ENCODE assay signal across 8 cellular contexts in genomic region chr2:169584005-169584877, GRCh38.
A peak's percentile ranks its signal among the peaks of the same experiment; 100 is the strongest.
DNase-seq lines count a peak whose midpoint lies in the region; ATAC-seq and TF ChIP-seq lines count a peak whose summit lies in the region.

TSS of gene PPIG (plus strand) at chr2:169584351. CDS start at chr2:169604042, 19,691 bp downstream.

- peak within 1 kb of the TSS; percentile 98 for H3K27ac Mint-ChIP-seq in central memory CD8-positive, alpha-beta T cell (ENCODE audit: low read depth)

- peak; percentile 33 for DNase-seq in AG04449 (ENCODE audit: low read depth, low spot score)
- peak; percentile 91 for DNase-seq in NCI-H226
- peak; percentile 74 for DNase-seq in activated CD4-positive, CD25-positive, alpha-beta regulatory T cell treated with anti-CD3 and anti-CD28 coated beads, Interleukin-2, amount 50 U/mL, for 16 hours (ENCODE audit: low read depth, low spot score)
- DNase-seq in central memory CD8-positive, alpha-beta T cell (ENCODE audit: low spot score in 2 of 2), result peak; percentile 73 to 80
- DNase-seq in islet precursor cell, result peak; percentile 91
- peak; percentile 76 to 84 (median 78) for DNase-seq in stimulated activated CD4-positive, alpha-beta T cell treated with anti-CD3 and anti-CD28 coated beads, Interleukin-12 subunit alpha, Interleukin-12 subunit beta, amount 100 ng/mL, for 48 hours (ENCODE audit: low read depth in 2 of 3, low spot score in 1 of 3)

- H3K4me1 Mint-ChIP-seq in central memory CD8-positive, alpha-beta T cell, result peaks cover 31% of the 10 kb centered on the region

- H3K36me3 Mint-ChIP-seq in central memory CD8-positive, alpha-beta T cell (ENCODE audit: insufficient read depth), result peaks cover 30% of the 10 kb centered on the region

- H3K4me3 ChIP-seq in AG04449 (ENCODE audit: low read depth, low read length), result peak within 1 kb of the TSS; percentile 91

- TF ChIP-seq CTCF in AG04449 (IDR thresholded peaks at IDR 0.05; ENCODE audit: insufficient read depth, low read length, missing control alignments), result no peak

- H3K9me3 Mint-ChIP-seq in central memory CD8-positive, alpha-beta T cell, result peaks cover 5% of the 10 kb centered on the region

- POLR2A ChIA-PET in AG04449 (lab: Yijun Ruan, JAX), result interaction anchor here (0.9 to 2.2 kb wide), 6 partner anchors 11 to 243 kb away, joined by 3 to 10 read pairs (median 3); partner anchors contain the start of genes BBS5, FASTKD1 and UBR3

- no peaks in the 10 kb centered on the region for H3K27me3 Mint-ChIP-seq in central memory CD8-positive, alpha-beta T cell

- CTCF ChIA-PET in AG04449 (lab: Yijun Ruan, JAX), result no interaction called here

- H3K4me3 Mint-ChIP-seq in central memory CD8-positive, alpha-beta T cell, result peak within 1 kb of the TSS; percentile 98

- peak; percentile 82 for ATAC-seq in GM18873 (IDR thresholded peaks at IDR 0.05; ENCODE audit: low FRiP score, unreplicated experiment)
- ATAC-seq in HG03139 (IDR thresholded peaks at IDR 0.05; ENCODE audit: unreplicated experiment), result peak; percentile 89
- peak; percentile 89 for ATAC-seq in central memory CD8-positive, alpha-beta T cell (replicated peaks; ENCODE audit: extremely low read depth, poor library complexity, severe bottlenecking)

Comparison
In these comparisons a context has a peak if more than half of its experiments do, and no peak if none do; other contexts are left out.
1. Peak in every context shown above with its lines: DNase-seq, ATAC-seq and H3K4me3 ChIP-seq.
2. DNase-seq: peak in every context shown above with its lines; median percentile 91 in NCI-H226; 91 in islet precursor cell; 78 in stimulated activated CD4-positive, alpha-beta T cell treated with anti-CD3 and anti-CD28 coated beads, Interleukin-12 subunit alpha, Interleukin-12 subunit beta, amount 100 ng/mL, for 48 hours; 76 in central memory CD8-positive, alpha-beta T cell; 74 in activated CD4-positive, CD25-positive, alpha-beta regulatory T cell treated with anti-CD3 and anti-CD28 coated beads, Interleukin-2, amount 50 U/mL, for 16 hours; 33 in AG04449.